ENCODE assay signal across 14 cellular contexts in genomic region chr10:93160829-93161228, GRCh38.
DNase-seq lines count a peak whose midpoint lies in the region; ATAC-seq and TF ChIP-seq lines count a peak whose summit lies in the region.
"Had no signal": no experiment of that assay in that cellular context is flagged by ENCODE, and none has a peak within 500 bp of the region (broad histone marks: within the 10 kb centered on the region; RNA-seq: fewer than 3 reads in every experiment).

No MANE protein-coding gene starts in this region.

- H3K9me3 Mint-ChIP-seq in naive thymus-derived CD8-positive, alpha-beta T cell, result peaks cover 0 to 31% (median 15%) of the 10 kb centered on the region in 9 donors

- no peak overlapping the region for H3K27ac Mint-ChIP-seq in naive thymus-derived CD8-positive, alpha-beta T cell
- H3K27ac Mint-ChIP-seq: activated naive CD4-positive, alpha-beta T cell treated with anti-CD3 and anti-CD28 coated beads for 36 hours; CD8-positive, alpha-beta T cell had no signal

- peaks cover 2 to 21% (median 14%) of the 10 kb centered on the region in 3 donors for H3K36me3 Mint-ChIP-seq in naive thymus-derived CD8-positive, alpha-beta T cell
- H3K36me3 Mint-ChIP-seq: CD8-positive, alpha-beta T cell had no signal

- no peaks in the 10 kb centered on the region for H3K4me1 Mint-ChIP-seq in naive thymus-derived CD8-positive, alpha-beta T cell

- no peak overlapping the region for H3K4me3 ChIP-seq in SJSA1
- H3K4me3 ChIP-seq in fibroblast of the aortic adventitia (ENCODE audit: low read depth, low read length), result no peak overlapping the region
- H3K4me3 ChIP-seq in dorsolateral prefrontal cortex, result no peak overlapping the region
- H3K4me3 ChIP-seq: ovary had no signal

- peak overlapping the region; percentile 94 for H3K27ac ChIP-seq in SJSA1
- no peak overlapping the region for H3K27ac ChIP-seq in dorsolateral prefrontal cortex
- H3K27ac ChIP-seq: ovary had no signal

- no peak overlapping the region for H3K4me3 Mint-ChIP-seq in naive thymus-derived CD8-positive, alpha-beta T cell
- H3K4me3 Mint-ChIP-seq: activated naive CD4-positive, alpha-beta T cell treated with anti-CD3 and anti-CD28 coated beads for 36 hours; CD8-positive, alpha-beta T cell had no signal

- H3K27me3 ChIP-seq in SJSA1 (replicated peaks) (no peaks in the 10 kb centered on the region), dorsolateral prefrontal cortex (peaks cover 0 to 2% (median 0%) of the 10 kb centered on the region in 45 donors)
- H3K27me3 ChIP-seq: ovary had no signal

- no peaks in the 10 kb centered on the region for H3K36me3 ChIP-seq in SJSA1
- H3K36me3 ChIP-seq: ovary had no signal

- POLR2A ChIA-PET in naive thymus-derived CD8-positive, alpha-beta T cell (lab: Charles Lee), result interaction anchor here (0.6 kb wide), 1 partner anchor 10 kb away, joined by 5 read pairs; no protein-coding TSS in a partner anchor

- peaks cover 0 to 8% (median under 1%) of the 10 kb centered on the region in 5 donors for H3K27me3 Mint-ChIP-seq in naive thymus-derived CD8-positive, alpha-beta T cell

- peak; percentile 97 for ATAC-seq in sciatic nerve
- ATAC-seq in naive thymus-derived CD8-positive, alpha-beta T cell, result no peak
- ATAC-seq: CD8-positive, alpha-beta T cell had no signal

- H3K4me1 ChIP-seq in SJSA1 (replicated peaks), result peaks cover 31% of the 10 kb centered on the region

- DNase-seq in EH (ENCODE audit: low read depth), result peak; percentile 93
- DNase-seq in SJSA1 (ENCODE audit: low read depth in 1 of 2, low spot score in 2 of 2), result peak; percentile 92
- peak; percentile 90 for DNase-seq in fibroblast of the aortic adventitia (ENCODE audit: low read depth)
- DNase-seq in sciatic nerve (ENCODE audit: low spot score), result peak; percentile 74
- no peak for DNase-seq in middle frontal gyrus (ENCODE audit: extremely low spot score, low spot score)
- DNase-seq in NCI-H510A treated with DMSO at 0.1 percent for 48 hours (lab: John Stamatoyannopoulos, UW), result no peak
- DNase-seq in dorsolateral prefrontal cortex, result no peak
- no peak for DNase-seq in naive thymus-derived CD8-positive, alpha-beta T cell
- DNase-seq: activated CD4-positive, alpha-beta T cell treated with anti-CD3 and anti-CD28 coated beads for 4 hours; activated naive CD4-positive, alpha-beta T cell treated with anti-CD3 and anti-CD28 coated beads for 36 hours; CD8-positive, alpha-beta T cell; NCI-H446 treated with DMSO at 0.1 percent for 48 hours; ovary; SHP77 had no signal

- intact Hi-C loops in sciatic nerve (cut with DNase I) (no loop called here), dorsolateral prefrontal cortex (cut with DNase I) (no loop called here)

- no peak for TF ChIP-seq CTCF in fibroblast of the aortic adventitia (IDR thresholded peaks at IDR 0.05; ENCODE audit: insufficient read depth, low read length)
- no peak for TF ChIP-seq CTCF in dorsolateral prefrontal cortex (IDR thresholded peaks at IDR 0.05 in 54 of 56, conservative IDR thresholded peaks at IDR 0.05 in 2 of 56; ENCODE audit: low read depth in 1 of 56, partially characterized antibody in 56 of 56)

- H3K9me3 ChIP-seq in SJSA1 (replicated peaks), result no peaks in the 10 kb centered on the region; the same call in 1 of the 2 replicates
- H3K9me3 ChIP-seq: ovary had no signal

Comparison
In these comparisons a context has a peak if more than half of its experiments do, and no peak if none do; other contexts are left out.
1. DNase-seq: peak in EH (single experiment), SJSA1 (2 of 2), fibroblast of the aortic adventitia (single experiment) and sciatic nerve (single experiment); none in middle frontal gyrus (single experiment), NCI-H510A treated with DMSO at 0.1 percent for 48 hours (single experiment), dorsolateral prefrontal cortex (0 of 10) and naive thymus-derived CD8-positive, alpha-beta T cell (0 of 10).